ENCODE assay signal across 10 cellular contexts in genomic region chr14:52124791-52125661, GRCh38. TPM values are rescaled to one million over a fixed set of nuclear protein-coding genes. Genes with fewer than 3 reads are reported as not detected.
DNase-seq lines count a peak whose midpoint lies in the region; ATAC-seq and TF ChIP-seq lines count a peak whose summit lies in the region.
"Had no signal": no experiment of that assay in that cellular context is flagged by ENCODE, and none has a peak within 500 bp of the region (broad histone marks: within the 10 kb centered on the region; RNA-seq: fewer than 3 reads in every experiment).

No MANE protein-coding gene starts in this region.

- intact Hi-C loops in testis (cut with DNase I; ENCODE audit: low total_unique reads) = no loop called here
- intact Hi-C loops in dorsolateral prefrontal cortex (cut with DNase I) = no loop called here

- H3K4me1 Mint-ChIP-seq in nephron progenitor cell (peaks cover 37% of the 10 kb centered on the region), progenitor cell of endocrine pancreas (ENCODE audit: low read depth) (no peaks in the 10 kb centered on the region)

- H3K27ac Mint-ChIP-seq in nephron progenitor cell (peak overlapping the region; percentile 79), progenitor cell of endocrine pancreas (no peak overlapping the region)

- H3K9ac ChIP-seq in BLaER1 treated with 17β-estradiol and CSF1 and Interleukin-3, amounts not matched to agents 10 nM and 100 nM = peak overlapping the region in 4 of 11 experiments; percentile 14 to 61 (median 28); a peak in 5 of 22 replicates

- H3K4me3 ChIP-seq in BLaER1 treated with 17β-estradiol and CSF1 and Interleukin-3, amounts not matched to agents 10 nM and 100 nM = peak overlapping the region in 2 of 10 experiments; percentile 29 to 31; a peak in 2 of 20 replicates
- H3K4me3 ChIP-seq in fibroblast of pulmonary artery (replicated peaks; ENCODE audit: low read depth, low read length) (no peak overlapping the region), testis (no peak overlapping the region), dorsolateral prefrontal cortex (peak overlapping the region in 1 of 59 donors; percentile 1)

- peak; percentile 5 for DNase-seq in NCI-H146 treated with DMSO at 0.1 percent for 48 hours (lab: John Stamatoyannopoulos, UW; ENCODE audit: unreplicated experiment)
- DNase-seq in fibroblast of pulmonary artery (ENCODE audit: low read depth) = peak; percentile 84
- DNase-seq in nephron progenitor cell = no peak
- no peak for DNase-seq in progenitor cell of endocrine pancreas (ENCODE audit: low spot score, unreplicated experiment)
- DNase-seq in testis = no peak
- DNase-seq in dorsolateral prefrontal cortex = no peak
- DNase-seq: NCI-H2081 treated with DMSO at 0.1 percent for 48 hours had no signal

- H3K27me3 Mint-ChIP-seq in nephron progenitor cell (ENCODE audit: low read depth, poor library complexity) = peaks cover 4% of the 10 kb centered on the region
- no peaks in the 10 kb centered on the region for H3K27me3 Mint-ChIP-seq in progenitor cell of endocrine pancreas

- TF ChIP-seq POLR2A in testis (IDR thresholded peaks at IDR 0.05) = no peak

- TF ChIP-seq CTCF in fibroblast of pulmonary artery (IDR thresholded peaks at IDR 0.05; ENCODE audit: low read length, missing control alignments) (no peak), nephron progenitor cell (IDR thresholded peaks at IDR 0.05) (no peak), progenitor cell of endocrine pancreas (IDR thresholded peaks at IDR 0.05; ENCODE audit: unreplicated experiment) (no peak), testis (IDR thresholded peaks at IDR 0.05) (no peak), dorsolateral prefrontal cortex (IDR thresholded peaks at IDR 0.05 in 54 of 56, conservative IDR thresholded peaks at IDR 0.05 in 2 of 56; ENCODE audit: low read depth in 1 of 56, partially characterized antibody in 56 of 56) (no peak)

- no peaks in the 10 kb centered on the region for H3K36me3 Mint-ChIP-seq in nephron progenitor cell (ENCODE audit: low read depth)
- H3K36me3 Mint-ChIP-seq in progenitor cell of endocrine pancreas (ENCODE audit: insufficient read depth) = no peaks in the 10 kb centered on the region

- H3K4me3 Mint-ChIP-seq in nephron progenitor cell (no peak overlapping the region), progenitor cell of endocrine pancreas (ENCODE audit: low read depth) (no peak overlapping the region)

- H3K4me1 ChIP-seq in BLaER1 treated with 17β-estradiol and CSF1 and Interleukin-3, amounts not matched to agents 10 nM and 100 nM = peaks cover 12 to 27% (median 22%) of the 10 kb centered on the region in 10 experiments
- peaks cover 9% of the 10 kb centered on the region for H3K4me1 ChIP-seq in testis

- H3K27me3 ChIP-seq in BLaER1 treated with 17β-estradiol and CSF1 and Interleukin-3, amounts not matched to agents 10 nM and 100 nM = no peaks in the 10 kb centered on the region
- H3K27me3 ChIP-seq in testis = no peaks in the 10 kb centered on the region
- peaks cover 0 to 9% (median 0%) of the 10 kb centered on the region in 45 donors for H3K27me3 ChIP-seq in dorsolateral prefrontal cortex

- H3K9me3 Mint-ChIP-seq in nephron progenitor cell (peaks cover 4% of the 10 kb centered on the region), progenitor cell of endocrine pancreas (ENCODE audit: low read depth) (peaks cover 4% of the 10 kb centered on the region)

- ATAC-seq in GM21619 (IDR thresholded peaks at IDR 0.05; ENCODE audit: unreplicated experiment) = no peak
- ATAC-seq: activated CD4-positive, CD25-positive, alpha-beta regulatory T cell treated with anti-CD3 and anti-CD28 coated beads, Interleukin-2, amount 50 U/mL, for 24 hours had no signal

- H3K36me3 ChIP-seq in BLaER1 treated with 17β-estradiol and CSF1 and Interleukin-3, amounts not matched to agents 10 nM and 100 nM = no peaks in the 10 kb centered on the region
- H3K36me3 ChIP-seq in testis (ENCODE audit: low read depth, missing control alignments) = no peaks in the 10 kb centered on the region

- H3K27ac ChIP-seq in BLaER1 treated with 17β-estradiol and CSF1 and Interleukin-3, amounts not matched to agents 10 nM and 100 nM = peak overlapping the region in 9 of 11 experiments; percentile 26 to 72 (median 64); a peak in 16 of 22 replicates
- no peak overlapping the region for H3K27ac ChIP-seq in testis
- peak overlapping the region in 15 of 59 donors; percentile 4 to 45 (median 27) for H3K27ac ChIP-seq in dorsolateral prefrontal cortex

- peaks cover 6 to 30% (median 22%) of the 10 kb centered on the region in 11 experiments; a peak in 19 of 22 replicates for H3K9me3 ChIP-seq in BLaER1 treated with 17β-estradiol and CSF1 and Interleukin-3, amounts not matched to agents 10 nM and 100 nM (replicated peaks in 1 of 11)
- no peaks in the 10 kb centered on the region for H3K9me3 ChIP-seq in testis

- H3K4me2 ChIP-seq in BLaER1 treated with 17β-estradiol and CSF1 and Interleukin-3, amounts not matched to agents 10 nM and 100 nM = peak overlapping the region; percentile 45 to 88 (median 81)

- no peaks in the 10 kb centered on the region for H4K20me1 ChIP-seq in BLaER1 treated with 17β-estradiol and CSF1 and Interleukin-3, amounts not matched to agents 10 nM and 100 nM

- WGBS in testis, 2 donors = 65 to 77% methylated on average over 7 of the region's 7 CpGs

RNA-seq across cellular contexts. Expression of gene NID2, which starts 56.2 kb away (rescaled TPM):
- total RNA-seq in progenitor cell of endocrine pancreas = 2.1 and 3.3 TPM in 2 replicates
- total RNA-seq in testis = 1 to 10 TPM; 5.3 to 8.1 TPM
- polyA plus RNA-seq in testis (ENCODE audit: insufficient read depth, low read depth, low replicate concordance) = 10.6 TPM
- 10 to 100 TPM in 1 of 120 experiments, 1 to 10 TPM in 119; 1.7 to 12.5 (median 4.5) TPM for total RNA-seq in dorsolateral prefrontal cortex

Comparison
In these comparisons a context has a peak if more than half of its experiments do, and no peak if none do; other contexts are left out.
1. H3K27ac ChIP-seq: peak in BLaER1 treated with 17β-estradiol and CSF1 and Interleukin-3, amounts not matched to agents 10 nM and 100 nM (9 of 11); none in testis (0 of 2).
2. DNase-seq: peak in NCI-H146 treated with DMSO at 0.1 percent for 48 hours (single experiment) and fibroblast of pulmonary artery (single experiment); none in nephron progenitor cell (single experiment), progenitor cell of endocrine pancreas (single experiment), testis (single experiment) and dorsolateral prefrontal cortex (0 of 10).